ENCODE assay signal across 8 cellular contexts in genomic region chr1:226738995-226739695, GRCh38. TPM values are rescaled to one million over a fixed set of nuclear protein-coding genes. Genes with fewer than 3 reads are reported as not detected.
DNase-seq lines count a peak whose midpoint lies in the region; TF ChIP-seq lines count a peak whose summit lies in the region.

Gene ITPKB (minus strand): TSS chr1:226739282. CDS start chr1:226737458, 1,824 bp downstream.

- H3K4me3 Mint-ChIP-seq in CD4-positive, alpha-beta memory T cell: peak within 1 kb of the TSS; percentile 90 to 99 (median 98)
- peak within 1 kb of the TSS; percentile 99 for H3K4me3 Mint-ChIP-seq in activated naive CD8-positive, alpha-beta T cell
- H3K4me3 Mint-ChIP-seq in glutamatergic neuron (ENCODE audit: unreplicated experiment) (peak within 1 kb of the TSS; percentile 76), osteocyte (ENCODE audit: unreplicated experiment) (peak within 1 kb of the TSS; percentile 93)

- H3K9me3 Mint-ChIP-seq in CD4-positive, alpha-beta memory T cell: peaks cover 0 to 2% (median 0%) of the 10 kb centered on the region in 8 donors
- H3K9me3 Mint-ChIP-seq in activated naive CD8-positive, alpha-beta T cell (ENCODE audit: low read depth): no peaks in the 10 kb centered on the region
- peaks cover 1% of the 10 kb centered on the region for H3K9me3 Mint-ChIP-seq in glutamatergic neuron (ENCODE audit: unreplicated experiment)
- no peaks in the 10 kb centered on the region for H3K9me3 Mint-ChIP-seq in osteocyte (ENCODE audit: unreplicated experiment)

- H3K27me3 ChIP-seq in CD4-positive, alpha-beta memory T cell (ENCODE audit: insufficient read depth, low read length): no peaks in the 10 kb centered on the region

- peak within 1 kb of the TSS; percentile 95 to 98 for H3K4me3 ChIP-seq in CD4-positive, alpha-beta memory T cell (ENCODE audit: low read length in 2 of 2)
- peak within 1 kb of the TSS; percentile 72 for H3K4me3 ChIP-seq in HEK293 (ENCODE audit: low read depth, low read length)

- peak; percentile 85 to 94 (median 92) for DNase-seq in CD4-positive, alpha-beta memory T cell
- DNase-seq in SIG-M5 (lab: John Stamatoyannopoulos, UW) (peak; percentile 69), glutamatergic neuron (no peak), osteocyte (ENCODE audit: extremely low spot score, unreplicated experiment) (no peak), NCI-H1105 (lab: John Stamatoyannopoulos, UW) (no peak), NCI-H2029 (lab: John Stamatoyannopoulos, UW) (no peak)

- peak within 1 kb of the TSS; percentile 85 for H3K27ac ChIP-seq in CD4-positive, alpha-beta memory T cell (ENCODE audit: low read depth, low read length)
- H3K27ac ChIP-seq in HEK293 (ENCODE audit: extremely low read depth, low read depth, low read length): peak within 1 kb of the TSS; percentile 68; the same call in 1 of the 2 replicates

- TF ChIP-seq CTCF in HEK293 (tag by site-specific recombination; IDR thresholded peaks at IDR 0.05) (no peak), glutamatergic neuron (IDR thresholded peaks at IDR 0.05; ENCODE audit: partially characterized antibody, unreplicated experiment) (no peak), osteocyte (IDR thresholded peaks at IDR 0.05) (no peak)

- peaks cover 26 to 37% of the 10 kb centered on the region in 2 donors for H3K36me3 Mint-ChIP-seq in CD4-positive, alpha-beta memory T cell
- H3K36me3 Mint-ChIP-seq in activated naive CD8-positive, alpha-beta T cell: peaks cover 4% of the 10 kb centered on the region
- H3K36me3 Mint-ChIP-seq in glutamatergic neuron (ENCODE audit: unreplicated experiment): no peaks in the 10 kb centered on the region
- peaks cover 11% of the 10 kb centered on the region for H3K36me3 Mint-ChIP-seq in osteocyte (ENCODE audit: unreplicated experiment)

- H3K4me1 Mint-ChIP-seq in CD4-positive, alpha-beta memory T cell: peaks cover 15 to 39% (median 27%) of the 10 kb centered on the region in 4 donors
- H3K4me1 Mint-ChIP-seq in activated naive CD8-positive, alpha-beta T cell (ENCODE audit: low read depth): peaks cover 45% of the 10 kb centered on the region
- no peaks in the 10 kb centered on the region for H3K4me1 Mint-ChIP-seq in glutamatergic neuron (ENCODE audit: low read depth, unreplicated experiment)
- H3K4me1 Mint-ChIP-seq in osteocyte (ENCODE audit: unreplicated experiment): peaks cover 27% of the 10 kb centered on the region

- H3K27ac Mint-ChIP-seq in CD4-positive, alpha-beta memory T cell: peak within 1 kb of the TSS; percentile 94 to 100 (median 97)
- peak within 1 kb of the TSS; percentile 96 for H3K27ac Mint-ChIP-seq in activated naive CD8-positive, alpha-beta T cell
- H3K27ac Mint-ChIP-seq in glutamatergic neuron (ENCODE audit: unreplicated experiment): no peak within 1 kb of the TSS
- peak within 1 kb of the TSS; percentile 84 for H3K27ac Mint-ChIP-seq in osteocyte (ENCODE audit: unreplicated experiment)

- H3K36me3 ChIP-seq in CD4-positive, alpha-beta memory T cell (ENCODE audit: insufficient read depth, low read length): peaks cover 12% of the 10 kb centered on the region
- H3K36me3 ChIP-seq in HEK293 (ENCODE audit: control insufficient read depth in 2 of 2, insufficient read depth in 1 of 2, low read length in 2 of 2): peaks cover 0 to 20% of the 10 kb centered on the region in 2 experiments; a peak in 1 of 3 replicates

- POLR2A ChIA-PET in CD4-positive, alpha-beta memory T cell (lab: Charles Lee; ENCODE audit: partially characterized antibody): interaction anchor here (0.7 to 4.4 kb wide), 26 partner anchors 10 to 332 kb away, joined by 3 to 42 read pairs (median 5); partner anchors contain the start of genes COQ8A and PARP1
- POLR2A ChIA-PET in HEK293 (lab: Yijun Ruan, JAX): interaction anchor here (0.6 to 1.7 kb wide), 8 partner anchors 19 to 1859 kb away, joined by 3 to 7 read pairs (median 4); no protein-coding TSS in a partner anchor

- H3K4me1 ChIP-seq in CD4-positive, alpha-beta memory T cell (ENCODE audit: insufficient read depth, low read length): peaks cover 40% of the 10 kb centered on the region
- 0 out of 2 replicates have a peak, but pooled peaks cover 2% of the 10 kb centered on the region for H3K4me1 ChIP-seq in HEK293 (ENCODE audit: control insufficient read depth, insufficient read depth, low read length)

- no peaks in the 10 kb centered on the region for H3K9me3 ChIP-seq in CD4-positive, alpha-beta memory T cell (ENCODE audit: control insufficient read depth in 1 of 2, low read length in 2 of 2)
- H3K9me3 ChIP-seq in HEK293 (ENCODE audit: control insufficient read depth, insufficient read depth, low read depth, low read length): no peaks in the 10 kb centered on the region; the same call in 1 of the 2 replicates

- CTCF ChIA-PET in CD4-positive, alpha-beta memory T cell (lab: Charles Lee; ENCODE audit: partially characterized antibody): interaction anchor here (0.7 to 2.4 kb wide), 19 partner anchors 10 to 201 kb away, joined by 3 to 11 read pairs (median 3); partner anchors contain the start of gene COQ8A
- CTCF ChIA-PET in HEK293 (lab: Yijun Ruan, JAX): interaction anchor here (0.5 to 1.8 kb wide), 9 partner anchors 10 to 344 kb away, joined by 3 to 7 read pairs (median 3); no protein-coding TSS in a partner anchor

- H3K27me3 Mint-ChIP-seq in CD4-positive, alpha-beta memory T cell: peaks cover 0 to 2% of the 10 kb centered on the region in 2 donors
- H3K27me3 Mint-ChIP-seq in activated naive CD8-positive, alpha-beta T cell: no peaks in the 10 kb centered on the region
- H3K27me3 Mint-ChIP-seq in glutamatergic neuron (ENCODE audit: unreplicated experiment) (peaks cover 9% of the 10 kb centered on the region), osteocyte (ENCODE audit: unreplicated experiment) (no peaks in the 10 kb centered on the region)

- intact Hi-C loops in CD4-positive, alpha-beta memory T cell (cut with micrococcal nuclease): loop anchor here (1.0 to 2.0 kb wide), 9 partner anchors 8 to 200 kb away; no protein-coding TSS in a partner anchor

TF ChIP-seq in HEK293, 187 proteins besides CTCF, POLR2A, EP300 and RAD21 (continues in another document):
- 0 out of 2 replicates have a peak, but pooled peaks have one; percentile 37 for TF ChIP-seq ZNF398 (tag by site-specific recombination; IDR thresholded peaks at IDR 0.05)
- TF ChIP-seq PRDM10 (tag by site-specific recombination; IDR thresholded peaks at IDR 0.05): peak; percentile 93
- peak; percentile 82 for TF ChIP-seq PRDM6 (tag by site-specific recombination; IDR thresholded peaks at IDR 0.05)
- TF ChIP-seq ZBTB20 (tag by site-specific recombination; IDR thresholded peaks at IDR 0.05): no peak

RNA-seq across cellular contexts. Expression of gene ITPKB, which starts in this region (rescaled TPM):
- 100 to 1,000 TPM; 156 to 159 TPM for total RNA-seq in CD4-positive, alpha-beta memory T cell
- 10 to 100 TPM; 52.2 to 52.3 TPM for polyA plus RNA-seq in CD4-positive, alpha-beta memory T cell
- 0.34 TPM for total RNA-seq in glutamatergic neuron (ENCODE audit: unreplicated experiment)
- total RNA-seq in osteocyte: 28.3 and 30.0 TPM in 2 replicates

Comparison
In these comparisons a context has a peak if more than half of its experiments do, and no peak if none do; other contexts are left out.
1. RNA of gene ITPKB (total RNA-seq): 156 to 159 TPM in CD4-positive, alpha-beta memory T cell and 28.3 to 30.0 TPM in osteocyte; 0.34 TPM in glutamatergic neuron (single experiment); every median in the first group is over 10 times any median in the second.
2. DNase-seq: peak in CD4-positive, alpha-beta memory T cell (5 of 5) and SIG-M5 (single experiment); none in glutamatergic neuron (single experiment), osteocyte (single experiment), NCI-H1105 (single experiment) and NCI-H2029 (single experiment).
3. Peak in every context shown above with its lines, with median percentiles within 50 percentile points of each other: H3K4me3 Mint-ChIP-seq.